Comparison of ENCODE assay signal across 8 cellular contexts in the genomic region with DNA sequence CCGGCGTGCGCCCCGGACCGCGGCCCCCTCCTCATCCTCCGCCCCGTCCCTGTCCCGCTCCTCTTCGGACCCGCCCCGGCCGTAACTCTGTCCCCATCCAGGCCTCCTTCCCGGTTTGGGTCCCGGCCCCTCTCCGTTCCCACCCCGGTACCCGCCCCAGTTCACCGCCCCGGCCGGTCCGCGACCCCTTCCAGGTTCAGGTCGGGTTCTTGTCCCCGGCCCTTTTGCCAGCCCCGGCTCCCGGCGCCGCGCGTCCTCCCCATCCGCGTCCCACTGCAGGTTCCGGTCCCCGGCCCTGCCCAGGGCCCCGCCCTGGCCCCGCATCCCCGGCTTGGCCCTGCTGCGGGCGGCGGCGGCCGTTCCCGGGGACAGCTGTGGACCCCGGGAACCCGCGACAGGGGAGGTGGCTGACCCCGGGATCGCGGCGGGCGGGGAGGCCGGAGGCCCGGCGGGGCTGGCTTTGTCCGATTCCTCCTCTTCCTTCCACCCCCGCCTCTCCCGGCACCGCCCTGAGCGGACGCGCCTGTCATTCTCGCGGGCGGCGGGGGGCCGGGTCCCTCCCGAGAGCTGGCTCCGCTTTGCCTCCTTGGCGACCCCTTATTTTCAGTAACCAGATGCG. TPM values are rescaled to one million over a fixed set of nuclear protein-coding genes. Genes with fewer than 3 reads are reported as not detected.
DNase-seq lines count a peak whose midpoint lies in the region; ATAC-seq, FAIRE-seq and TF ChIP-seq lines count a peak whose summit lies in the region.

No MANE protein-coding gene starts in this region.

- no peaks in the 10 kb centered on the region for H3K9me3 ChIP-seq in BLaER1
- H3K9me3 ChIP-seq in ectodermal cell (ENCODE audit: control insufficient read depth, low read length) = no peaks in the 10 kb centered on the region

- H3K27me3 Mint-ChIP-seq in activated B cell treated with CpG ODN at 0.5 μM for 24 hours = no peaks in the 10 kb centered on the region
- no peaks in the 10 kb centered on the region for H3K27me3 Mint-ChIP-seq in memory B cell
- no peaks in the 10 kb centered on the region for H3K27me3 Mint-ChIP-seq in stimulated activated memory B cell treated with anti-CD40 and anti-IgM and Interleukin-4, amounts not matched to agents 10 μg/mL and 1 μg/mL and 100 μg/mL, for 72 hours

- intact Hi-C loops in activated B cell treated with CpG ODN at 0.5 μM for 24 hours (cut with micrococcal nuclease) = loop anchor here (1.0 to 5.0 kb wide), 7 partner anchors 50 to 291 kb away; a partner anchor contains a TSS

- CTCF ChIA-PET in activated B cell treated with CpG ODN at 0.5 μM for 24 hours (lab: Charles Lee) = interaction anchor here (0.9 kb wide), 1 partner anchor 50 kb away, joined by 3 read pairs; no protein-coding TSS in a partner anchor

- H4K20me1 ChIP-seq in BLaER1 = peaks cover 66% of the 10 kb centered on the region

- 0% methylated on average over 71 of the region's 71 CpGs for WGBS in ectodermal cell, 2 experiments

- H3K4me3 Mint-ChIP-seq in activated B cell treated with CpG ODN at 0.5 μM for 24 hours (peak overlapping the region; percentile 87), memory B cell (peak overlapping the region; percentile 93)
- H3K4me3 Mint-ChIP-seq in stimulated activated memory B cell treated with anti-CD40 and anti-IgM and Interleukin-4, amounts not matched to agents 10 μg/mL and 1 μg/mL and 100 μg/mL, for 72 hours = peak overlapping the region; percentile 97

- peak overlapping the region; percentile 61 for H3K27ac Mint-ChIP-seq in activated B cell treated with CpG ODN at 0.5 μM for 24 hours
- H3K27ac Mint-ChIP-seq in memory B cell = peak overlapping the region; percentile 84
- H3K27ac Mint-ChIP-seq in stimulated activated memory B cell treated with anti-CD40 and anti-IgM and Interleukin-4, amounts not matched to agents 10 μg/mL and 1 μg/mL and 100 μg/mL, for 72 hours = peak overlapping the region; percentile 94

- POLR2A ChIA-PET in activated B cell treated with CpG ODN at 0.5 μM for 24 hours (lab: Charles Lee) = interaction anchor here (1.6 kb wide), 1 partner anchor 86 kb away, joined by 4 read pairs; a partner anchor contains a TSS

- H3K9me3 Mint-ChIP-seq in activated B cell treated with CpG ODN at 0.5 μM for 24 hours = no peaks in the 10 kb centered on the region
- no peaks in the 10 kb centered on the region for H3K9me3 Mint-ChIP-seq in memory B cell
- H3K9me3 Mint-ChIP-seq in stimulated activated memory B cell treated with anti-CD40 and anti-IgM and Interleukin-4, amounts not matched to agents 10 μg/mL and 1 μg/mL and 100 μg/mL, for 72 hours = no peaks in the 10 kb centered on the region

- H3K4me3 ChIP-seq in BLaER1 (peak overlapping the region; percentile 99), ectodermal cell (ENCODE audit: insufficient read depth, low read depth, low read length) (peak overlapping the region; percentile 64)

- DNase-seq in GM19239 (ENCODE audit: insufficient read length, low spot score) (peak; percentile 58), HK-2 (ENCODE audit: unreplicated experiment) (peak; percentile 35), activated B cell treated with CpG ODN at 0.5 μM for 24 hours (peak; percentile 51), memory B cell (ENCODE audit: low spot score in 2 of 2) (peak in 1 of 2 donors; percentile 25), NCI-H128 (lab: John Stamatoyannopoulos, UW; ENCODE audit: unreplicated experiment) (no peak)

- no peak for FAIRE-seq in GM19239 (lab: Jason Lieb, UNC)

- H3K27ac ChIP-seq in BLaER1 (peak overlapping the region; percentile 91), ectodermal cell (ENCODE audit: insufficient read depth, low read depth, low read length, poor library complexity, severe bottlenecking) (peak overlapping the region; percentile 82)

- peak overlapping the region; percentile 95 for H3K9ac ChIP-seq in BLaER1

- H3K4me1 ChIP-seq in BLaER1 (peaks cover 72% of the 10 kb centered on the region), ectodermal cell (ENCODE audit: control insufficient read depth, insufficient read depth, low read length) (no peaks in the 10 kb centered on the region)

- no peak for TF ChIP-seq CTCF in activated B cell treated with CpG ODN at 0.5 μM for 24 hours (IDR thresholded peaks at IDR 0.05)

- ATAC-seq in activated B cell treated with CpG ODN at 0.5 μM for 24 hours (ENCODE audit: low read depth) (peak; percentile 38), memory B cell (ENCODE audit: low read depth) (peak; percentile 17)
- peak; percentile 65 for ATAC-seq in stimulated activated memory B cell treated with anti-CD40 and anti-IgM and Interleukin-4, amounts not matched to agents 10 μg/mL and 1 μg/mL and 100 μg/mL, for 72 hours

- peaks cover 10% of the 10 kb centered on the region for H3K36me3 Mint-ChIP-seq in activated B cell treated with CpG ODN at 0.5 μM for 24 hours (ENCODE audit: low read depth)
- H3K36me3 Mint-ChIP-seq in memory B cell = peaks cover 5% of the 10 kb centered on the region
- H3K36me3 Mint-ChIP-seq in stimulated activated memory B cell treated with anti-CD40 and anti-IgM and Interleukin-4, amounts not matched to agents 10 μg/mL and 1 μg/mL and 100 μg/mL, for 72 hours = peaks cover 12% of the 10 kb centered on the region

- H3K36me3 ChIP-seq in BLaER1 (peaks cover 25% of the 10 kb centered on the region), ectodermal cell (ENCODE audit: control insufficient read depth, insufficient read depth, low read length) (no peaks in the 10 kb centered on the region)

- H3K27me3 ChIP-seq in BLaER1 = no peaks in the 10 kb centered on the region
- peaks cover 12% of the 10 kb centered on the region for H3K27me3 ChIP-seq in ectodermal cell (ENCODE audit: control insufficient read depth, insufficient read depth, low read length, poor library complexity, severe bottlenecking)

- H3K4me1 Mint-ChIP-seq in activated B cell treated with CpG ODN at 0.5 μM for 24 hours = peaks cover 57% of the 10 kb centered on the region
- peaks cover 30% of the 10 kb centered on the region for H3K4me1 Mint-ChIP-seq in memory B cell
- peaks cover 66% of the 10 kb centered on the region for H3K4me1 Mint-ChIP-seq in stimulated activated memory B cell treated with anti-CD40 and anti-IgM and Interleukin-4, amounts not matched to agents 10 μg/mL and 1 μg/mL and 100 μg/mL, for 72 hours

- H3K4me2 ChIP-seq in BLaER1 = peak overlapping the region; percentile 97

RNA-seq across cellular contexts. Expression of a gene that starts 0.6 kb away (rescaled TPM):
- 126 and 153 TPM in 2 replicates for total RNA-seq in activated B cell treated with CpG ODN at 0.5 μM for 24 hours
- polyA plus RNA-seq in ectodermal cell (2013, experiment 1 of 4) = 216 TPM
- polyA plus RNA-seq in ectodermal cell (2013, experiment 2 of 4) = 219 TPM
- polyA plus RNA-seq in ectodermal cell (2013, experiment 3 of 4) = 150 TPM
- 185 TPM for polyA plus RNA-seq in ectodermal cell (2013, experiment 4 of 4)
